In genomic region chr10:63464402-63465292, GRCh38 we compare ENCODE assay signal across 8 cellular contexts. TPM values are rescaled to one million over a fixed set of nuclear protein-coding genes. Genes with fewer than 3 reads are reported as not detected.
DNase-seq lines count a peak whose midpoint lies in the region; ATAC-seq and TF ChIP-seq lines count a peak whose summit lies in the region.

No MANE protein-coding gene starts in this region.

- peaks cover 21% of the 10 kb centered on the region for H3K4me1 Mint-ChIP-seq in progenitor cell of endocrine pancreas (ENCODE audit: low read depth)

- peaks cover 0 to 38% (median 4%) of the 10 kb centered on the region in 3 donors for H3K4me1 ChIP-seq in gastroesophageal sphincter

- TF ChIP-seq POLR2A in gastroesophageal sphincter (IDR thresholded peaks at IDR 0.05) = no peak

- H3K4me3 ChIP-seq in Jurkat, Clone E6-1 (ENCODE audit: low read length) = peak overlapping the region; percentile 82
- H3K4me3 ChIP-seq in gastroesophageal sphincter = peak overlapping the region; percentile 76 to 79

- 14 to 15% methylated on average over 10 to 11 of the region's 35 CpGs for WGBS in gastroesophageal sphincter (ENCODE audit: low coverage in 1 of 2), 2 donors

- H3K4me3 Mint-ChIP-seq in progenitor cell of endocrine pancreas (ENCODE audit: low read depth) = peak overlapping the region; percentile 98

- TF ChIP-seq EP300 in gastroesophageal sphincter (IDR thresholded peaks at IDR 0.05) = no peak

- in situ Hi-C loops in GM13977 (cut with MboI; ENCODE audit: low pct_unique_long_range_greater_than_20kb, low sequenced_read_pairs, unreplicated experiment) = no loop called here

- no peaks in the 10 kb centered on the region for H3K27me3 Mint-ChIP-seq in progenitor cell of endocrine pancreas

- ATAC-seq in GM21723 (IDR thresholded peaks at IDR 0.05; ENCODE audit: unreplicated experiment) (peak; percentile 60), gastroesophageal sphincter (no peak)

- peak overlapping the region; percentile 99 for H3K27ac Mint-ChIP-seq in progenitor cell of endocrine pancreas

- no peaks in the 10 kb centered on the region for H3K36me3 ChIP-seq in gastroesophageal sphincter

- H3K9me3 Mint-ChIP-seq in progenitor cell of endocrine pancreas (ENCODE audit: low read depth) = peaks cover 4% of the 10 kb centered on the region

- no peaks in the 10 kb centered on the region for H3K9me3 ChIP-seq in gastroesophageal sphincter

- DNase-seq in GM13977 (ENCODE audit: low spot score) = peak; percentile 29
- no peak for DNase-seq in Jurkat, Clone E6-1 (ENCODE audit: low read depth, low spot score)
- DNase-seq in activated T-helper 1 cell treated with Interleukin-2 at 50 U/mL for 16 hours (ENCODE audit: low read depth) = peak; percentile 14
- DNase-seq in progenitor cell of endocrine pancreas (ENCODE audit: low spot score, unreplicated experiment) = peak; percentile 72
- DNase-seq in EL = no peak
- DNase-seq in NCI-H2196 (lab: John Stamatoyannopoulos, UW; ENCODE audit: unreplicated experiment) = no peak

- no peaks in the 10 kb centered on the region for H3K27me3 ChIP-seq in gastroesophageal sphincter

- no peaks in the 10 kb centered on the region for H3K36me3 Mint-ChIP-seq in progenitor cell of endocrine pancreas (ENCODE audit: insufficient read depth)

- H3K27ac ChIP-seq in gastroesophageal sphincter = peak overlapping the region; percentile 78 to 92 (median 90)

- TF ChIP-seq CTCF in GM13977 (IDR thresholded peaks at IDR 0.05; ENCODE audit: extremely low read depth, insufficient read depth, missing control alignments) = no peak
- no peak for TF ChIP-seq CTCF in gastroesophageal sphincter (IDR thresholded peaks at IDR 0.05)
- no peak for TF ChIP-seq CTCF in progenitor cell of endocrine pancreas (IDR thresholded peaks at IDR 0.05; ENCODE audit: unreplicated experiment)

RNA-seq across cellular contexts. Expression of gene JMJD1C, which starts 1.1 kb away (rescaled TPM):
- polyA plus RNA-seq in Jurkat, Clone E6-1 (2012; ENCODE audit: insufficient read depth, insufficient read length) = 29.2 TPM
- total RNA-seq in gastroesophageal sphincter = 100 to 1,000 TPM in 2 of 4 donors, 10 to 100 TPM in 2; 76.2 to 150 (median 101) TPM
- total RNA-seq in progenitor cell of endocrine pancreas = 117 and 121 TPM in 2 replicates

RNA-seq across cellular contexts. Expression of gene REEP3, which starts 56.6 kb away (rescaled TPM):
- 12.6 TPM for polyA plus RNA-seq in Jurkat, Clone E6-1 (2012; ENCODE audit: insufficient read depth, insufficient read length)
- 100 to 1,000 TPM in 2 of 4 donors, 10 to 100 TPM in 2; 86.1 to 129 (median 97.3) TPM for total RNA-seq in gastroesophageal sphincter
- total RNA-seq in progenitor cell of endocrine pancreas = 33.2 and 34.0 TPM in 2 replicates

Comparison
In these comparisons a context has a peak if more than half of its experiments do, and no peak if none do; other contexts are left out.
1. DNase-seq: peak in GM13977 (single experiment), activated T-helper 1 cell treated with Interleukin-2 at 50 U/mL for 16 hours (single experiment) and progenitor cell of endocrine pancreas (single experiment); none in Jurkat, Clone E6-1 (single experiment), EL (single experiment) and NCI-H2196 (single experiment).